ENCODE assay signal across 11 cellular contexts in genomic region chr9:38026840-38027527, GRCh38. TPM values are rescaled to one million over a fixed set of nuclear protein-coding genes. Genes with fewer than 3 reads are reported as not detected.
DNase-seq lines count a peak whose midpoint lies in the region; ATAC-seq and TF ChIP-seq lines count a peak whose summit lies in the region.
"Had no signal": no experiment of that assay in that cellular context is flagged by ENCODE, and none has a peak within 500 bp of the region (broad histone marks: within the 10 kb centered on the region; RNA-seq: fewer than 3 reads in every experiment).

No MANE protein-coding gene starts in this region.

- H3K36me3 ChIP-seq in esophagus (ENCODE audit: control insufficient read depth in 2 of 2, insufficient read depth in 2 of 2, low read length in 1 of 2) (no peaks in the 10 kb centered on the region), psoas muscle (ENCODE audit: insufficient read depth in 1 of 2, low read depth in 1 of 2) (no peaks in the 10 kb centered on the region)

- H3K4me1 ChIP-seq in esophagus (ENCODE audit: control insufficient read depth in 2 of 2, insufficient read depth in 2 of 2, low read length in 1 of 2) = peaks cover 10 to 57% of the 10 kb centered on the region in 2 donors
- H3K4me1 ChIP-seq in psoas muscle = peaks cover 46% of the 10 kb centered on the region

- ATAC-seq in psoas muscle = no peak
- no peak for ATAC-seq in GM21576 (IDR thresholded peaks at IDR 0.05; ENCODE audit: unreplicated experiment)
- no peak for ATAC-seq in GM19397 (IDR thresholded peaks at IDR 0.05; ENCODE audit: unreplicated experiment)

- 49 to 57% methylated on average over 6 of the region's 6 CpGs for WGBS in esophagus, 2 donors
- WGBS in psoas muscle, 3 donors = 81 to 94% (median 81%) methylated on average over 6 of the region's 6 CpGs

- H3K27me3 ChIP-seq in esophagus (ENCODE audit: control insufficient read depth in 1 of 2, insufficient read depth in 2 of 2, low read length in 2 of 2) = no peaks in the 10 kb centered on the region
- H3K27me3 ChIP-seq in psoas muscle (ENCODE audit: insufficient read depth in 3 of 3, low read length in 2 of 3) = no peaks in the 10 kb centered on the region

- no peak for TF ChIP-seq CTCF in psoas muscle (IDR thresholded peaks at IDR 0.05)
- no peak for TF ChIP-seq CTCF in GM10266 (IDR thresholded peaks at IDR 0.05; ENCODE audit: control insufficient read depth, insufficient read depth, low read depth, missing control alignments)

- H3K4me3 ChIP-seq in esophagus (ENCODE audit: low read depth in 1 of 2, low read length in 2 of 2) (no peak overlapping the region), psoas muscle (no peak overlapping the region)
- H3K4me3 ChIP-seq: K562 had no signal

- DNase-seq in DMS153 treated with DMSO at 0.1 percent for 48 hours (lab: John Stamatoyannopoulos, UW; ENCODE audit: unreplicated experiment) = peak; percentile 39
- DNase-seq in NCI-H345 treated with DMSO at 0.1 percent for 48 hours (lab: John Stamatoyannopoulos, UW; ENCODE audit: unreplicated experiment) = peak; percentile 53
- DNase-seq in psoas muscle = no peak
- DNase-seq in GM10266 (ENCODE audit: extremely low spot score) = no peak
- no peak for DNase-seq in AG08396 (ENCODE audit: low spot score)
- DNase-seq: activated CD4-positive, alpha-beta T cell treated with anti-CD3 and anti-CD28 coated beads for 4 hours; foreskin melanocyte had no signal

- H3K27ac ChIP-seq in esophagus (ENCODE audit: low read depth in 2 of 2, low read length in 1 of 2) (peak overlapping the region; percentile 89 to 97), psoas muscle (peak overlapping the region; percentile 77)

- H3K9me3 ChIP-seq in esophagus (ENCODE audit: control insufficient read depth in 2 of 2, insufficient read depth in 1 of 2, low read depth in 1 of 2, low read length in 1 of 2) (no peaks in the 10 kb centered on the region), psoas muscle (no peaks in the 10 kb centered on the region)

- intact Hi-C loops in psoas muscle (cut with DNase I) = no loop called here

RNA-seq across cellular contexts. Expression of gene SHB, which starts 42.0 kb away (rescaled TPM):
- polyA plus RNA-seq in esophagus = 10 to 100 TPM; 14.7 to 15.7 TPM
- 10 to 100 TPM in 2 of 4 donors, 1 to 10 TPM in 2; 4.8 to 26.2 (median 12.4) TPM for total RNA-seq in psoas muscle
- 10 to 100 TPM in 1 of 3 donors, 1 to 10 TPM in 2; 4.0 to 30.7 (median 5.1) TPM for polyA plus RNA-seq in psoas muscle

Comparison
In these comparisons a context has a peak if more than half of its experiments do, and no peak if none do; other contexts are left out.
1. DNase-seq: peak in DMS153 treated with DMSO at 0.1 percent for 48 hours (single experiment) and NCI-H345 treated with DMSO at 0.1 percent for 48 hours (single experiment); none in psoas muscle (0 of 2), GM10266 (single experiment) and AG08396 (single experiment).